In the genomic region with DNA sequence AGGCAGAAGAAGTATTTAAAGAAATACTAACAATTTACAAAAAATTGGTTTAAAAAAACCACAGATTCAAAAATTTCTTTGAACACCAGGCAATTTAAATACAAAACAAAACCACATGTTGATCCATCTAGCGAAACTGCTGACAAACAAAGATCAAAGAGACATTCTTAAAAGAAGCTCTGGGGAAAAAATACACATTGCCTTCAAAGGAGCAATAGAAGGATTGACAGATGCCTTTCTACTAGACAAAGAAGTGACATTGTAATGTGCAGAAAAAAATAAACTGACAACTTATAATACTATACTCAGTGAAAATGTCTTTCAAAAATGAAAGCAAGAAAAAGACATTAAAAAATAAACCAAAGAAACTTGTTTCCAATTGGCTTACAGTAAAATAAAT, we compare ENCODE assay signal across 19 cellular contexts. TPM values are rescaled to one million over a fixed set of nuclear protein-coding genes. Genes with fewer than 3 reads are reported as not detected.
DNase-seq lines count a peak whose midpoint lies in the region; ATAC-seq and TF ChIP-seq lines count a peak whose summit lies in the region.
"Had no signal": no experiment of that assay in that cellular context is flagged by ENCODE, and none has a peak within 500 bp of the region (broad histone marks: within the 10 kb centered on the region; RNA-seq: fewer than 3 reads in every experiment).

No MANE protein-coding gene starts in this region.

- H3K27ac ChIP-seq in adrenal gland, result no peak overlapping the region
- H3K27ac ChIP-seq: BLaER1 treated with 17β-estradiol and CSF1 and Interleukin-3, amounts not matched to agents 10 nM and 100 nM had no signal

- no peaks in the 10 kb centered on the region for H3K27me3 ChIP-seq in adrenal gland

- H3K4me3 ChIP-seq in adrenal gland, result no peak overlapping the region
- H3K4me3 ChIP-seq: BLaER1 treated with 17β-estradiol and CSF1 and Interleukin-3, amounts not matched to agents 10 nM and 100 nM had no signal

- H3K27me3 Mint-ChIP-seq in activated naive CD4-positive, alpha-beta T cell treated with anti-CD3 and anti-CD28 coated beads, Interleukin-2, amount 50 U/mL, for 24 hours, result peaks cover 2% of the 10 kb centered on the region
- H3K27me3 Mint-ChIP-seq in activated CD8-positive, alpha-beta T cell treated with anti-CD3 and anti-CD28 coated beads, Interleukin-2, amount 10 ng/mL, durations not matched to agents 7 days and 5 days (ENCODE audit: low read depth), result peaks cover 7% of the 10 kb centered on the region
- H3K27me3 Mint-ChIP-seq in natural killer cell treated with Interleukin-12 subunit alpha and Interleukin-12 subunit beta and Interleukin-15 and Interleukin-18, amount 100 ng/mL, for 72 hours, result no peaks in the 10 kb centered on the region

- intact Hi-C loops in adrenal gland (cut with DNase I), result no loop called here

- WGBS in adrenal gland, 4 donors, result 78 to 86% (median 83%) methylated on average over 1 of the region's 1 CpG

- peaks cover 32% of the 10 kb centered on the region for H3K4me1 Mint-ChIP-seq in activated naive CD4-positive, alpha-beta T cell treated with anti-CD3 and anti-CD28 coated beads, Interleukin-2, amount 50 U/mL, for 24 hours
- H3K4me1 Mint-ChIP-seq in activated CD8-positive, alpha-beta T cell treated with anti-CD3 and anti-CD28 coated beads, Interleukin-2, amount 10 ng/mL, durations not matched to agents 7 days and 5 days (ENCODE audit: low read depth), result peaks cover 60% of the 10 kb centered on the region
- H3K4me1 Mint-ChIP-seq in natural killer cell treated with Interleukin-12 subunit alpha and Interleukin-12 subunit beta and Interleukin-15 and Interleukin-18, amount 100 ng/mL, for 72 hours (ENCODE audit: low read depth in 2 of 2), result peaks cover 63 to 70% of the 10 kb centered on the region in 2 donors

- no peaks in the 10 kb centered on the region for H3K9me3 ChIP-seq in adrenal gland (replicated peaks in 1 of 3)

- CTCF ChIA-PET in activated CD8-positive, alpha-beta T cell treated with anti-CD3 and anti-CD28 coated beads, Interleukin-2, amount 10 ng/mL, durations not matched to agents 7 days and 5 days (lab: Charles Lee), result interaction anchor here (1.7 kb wide), 1 partner anchor 29 kb away, joined by 11 read pairs; no protein-coding TSS in a partner anchor

- no peak for DNase-seq in activated naive CD4-positive, alpha-beta T cell treated with anti-CD3 and anti-CD28 coated beads, Interleukin-2, amount 50 U/mL, for 72 hours (ENCODE audit: low spot score in 2 of 2)
- peak; percentile 16 for DNase-seq in M059J (ENCODE audit: low read depth)
- DNase-seq in activated CD8-positive, alpha-beta T cell treated with anti-CD3 and anti-CD28 coated beads, Interleukin-2, amount 10 ng/mL, durations not matched to agents 7 days and 5 days, result no peak
- DNase-seq in natural killer cell treated with Interleukin-12 subunit alpha and Interleukin-12 subunit beta and Interleukin-15 and Interleukin-18, amount 100 ng/mL, for 72 hours (ENCODE audit: low spot score), result no peak
- DNase-seq in adrenal gland, result no peak
- DNase-seq: CD8-positive, alpha-beta T cell; DMS53; HFFc6; Kasumi-1; NCI-H1092 treated with DMSO at 0.1 percent for 48 hours; NCI-H2227 treated with DMSO at 0.1 percent for 48 hours; NCI-H524; NCI-H82; SHP77 treated with DMSO at 0.1 percent for 48 hours; SK-N-SH had no signal

- H3K36me3 ChIP-seq in adrenal gland (replicated peaks in 1 of 2), result no peaks in the 10 kb centered on the region
- H3K36me3 ChIP-seq: BLaER1 treated with 17β-estradiol and CSF1 and Interleukin-3, amounts not matched to agents 10 nM and 100 nM had no signal

- H3K9me3 Mint-ChIP-seq in activated naive CD4-positive, alpha-beta T cell treated with anti-CD3 and anti-CD28 coated beads, Interleukin-2, amount 50 U/mL, for 24 hours, result peaks cover 11% of the 10 kb centered on the region
- H3K9me3 Mint-ChIP-seq in activated naive CD4-positive, alpha-beta T cell treated with anti-CD3 and anti-CD28 coated beads, Interleukin-2, amount 50 U/mL, for 72 hours, result peaks cover 5 to 9% of the 10 kb centered on the region in 2 donors
- H3K9me3 Mint-ChIP-seq in activated CD8-positive, alpha-beta T cell treated with anti-CD3 and anti-CD28 coated beads, Interleukin-2, amount 10 ng/mL, durations not matched to agents 7 days and 5 days (ENCODE audit: insufficient read depth), result peaks cover 9% of the 10 kb centered on the region
- H3K9me3 Mint-ChIP-seq in natural killer cell treated with Interleukin-12 subunit alpha and Interleukin-12 subunit beta and Interleukin-15 and Interleukin-18, amount 100 ng/mL, for 72 hours, result no peaks in the 10 kb centered on the region

- no peak for TF ChIP-seq POLR2A in adrenal gland (IDR thresholded peaks at IDR 0.05)

- TF ChIP-seq CTCF in adrenal gland (IDR thresholded peaks at IDR 0.05), result no peak

- no peaks in the 10 kb centered on the region for H3K4me1 ChIP-seq in adrenal gland (replicated peaks in 1 of 2)

- no peak for ATAC-seq in activated naive CD4-positive, alpha-beta T cell treated with anti-CD3 and anti-CD28 coated beads, Interleukin-2, amount 50 U/mL, for 72 hours
- no peak for ATAC-seq in activated CD8-positive, alpha-beta T cell treated with anti-CD3 and anti-CD28 coated beads, Interleukin-2, amount 10 ng/mL, durations not matched to agents 7 days and 5 days
- no peak for ATAC-seq in natural killer cell treated with Interleukin-12 subunit alpha and Interleukin-12 subunit beta and Interleukin-15 and Interleukin-18, amount 100 ng/mL, for 72 hours
- ATAC-seq in HG02759 (IDR thresholded peaks at IDR 0.05; ENCODE audit: unreplicated experiment), result no peak
- ATAC-seq in GM18907 (IDR thresholded peaks at IDR 0.05; ENCODE audit: unreplicated experiment), result no peak
- ATAC-seq: CD8-positive, alpha-beta T cell had no signal

- peaks cover 3% of the 10 kb centered on the region for H3K36me3 Mint-ChIP-seq in activated naive CD4-positive, alpha-beta T cell treated with anti-CD3 and anti-CD28 coated beads, Interleukin-2, amount 50 U/mL, for 24 hours
- peaks cover 5 to 7% of the 10 kb centered on the region in 2 donors for H3K36me3 Mint-ChIP-seq in activated naive CD4-positive, alpha-beta T cell treated with anti-CD3 and anti-CD28 coated beads, Interleukin-2, amount 50 U/mL, for 72 hours
- peaks cover 19% of the 10 kb centered on the region for H3K36me3 Mint-ChIP-seq in activated CD8-positive, alpha-beta T cell treated with anti-CD3 and anti-CD28 coated beads, Interleukin-2, amount 10 ng/mL, durations not matched to agents 7 days and 5 days (ENCODE audit: low read depth)
- H3K36me3 Mint-ChIP-seq in natural killer cell treated with Interleukin-12 subunit alpha and Interleukin-12 subunit beta and Interleukin-15 and Interleukin-18, amount 100 ng/mL, for 72 hours, result peaks cover 9% of the 10 kb centered on the region
- H3K36me3 Mint-ChIP-seq: CD8-positive, alpha-beta T cell had no signal

- POLR2A ChIA-PET in activated CD8-positive, alpha-beta T cell treated with anti-CD3 and anti-CD28 coated beads, Interleukin-2, amount 10 ng/mL, durations not matched to agents 7 days and 5 days (lab: Charles Lee), result interaction anchor here (1.9 kb wide), 1 partner anchor 13 kb away, joined by 19 read pairs; a partner anchor contains a TSS

- H3K27ac Mint-ChIP-seq in activated naive CD4-positive, alpha-beta T cell treated with anti-CD3 and anti-CD28 coated beads, Interleukin-2, amount 50 U/mL, for 24 hours, result peak overlapping the region; percentile 52
- H3K27ac Mint-ChIP-seq in activated naive CD4-positive, alpha-beta T cell treated with anti-CD3 and anti-CD28 coated beads, Interleukin-2, amount 50 U/mL, for 72 hours, result no peak overlapping the region
- peak overlapping the region; percentile 44 for H3K27ac Mint-ChIP-seq in activated CD8-positive, alpha-beta T cell treated with anti-CD3 and anti-CD28 coated beads, Interleukin-2, amount 10 ng/mL, durations not matched to agents 7 days and 5 days
- H3K27ac Mint-ChIP-seq in natural killer cell treated with Interleukin-12 subunit alpha and Interleukin-12 subunit beta and Interleukin-15 and Interleukin-18, amount 100 ng/mL, for 72 hours, result peak overlapping the region; percentile 91 to 99
- H3K27ac Mint-ChIP-seq: CD8-positive, alpha-beta T cell; HFFc6 had no signal

- no peak overlapping the region for H3K4me3 Mint-ChIP-seq in activated naive CD4-positive, alpha-beta T cell treated with anti-CD3 and anti-CD28 coated beads, Interleukin-2, amount 50 U/mL, for 24 hours
- H3K4me3 Mint-ChIP-seq in activated CD8-positive, alpha-beta T cell treated with anti-CD3 and anti-CD28 coated beads, Interleukin-2, amount 10 ng/mL, durations not matched to agents 7 days and 5 days, result no peak overlapping the region
- peak overlapping the region; percentile 89 for H3K4me3 Mint-ChIP-seq in natural killer cell treated with Interleukin-12 subunit alpha and Interleukin-12 subunit beta and Interleukin-15 and Interleukin-18, amount 100 ng/mL, for 72 hours
- H3K4me3 Mint-ChIP-seq: CD8-positive, alpha-beta T cell; HFFc6 had no signal

RNA-seq across cellular contexts. Expression of a gene that starts 12.6 kb away (rescaled TPM):
- 10 to 100 TPM; 15.0 to 16.1 TPM for total RNA-seq in activated naive CD4-positive, alpha-beta T cell treated with anti-CD3 and anti-CD28 coated beads, Interleukin-2, amount 50 U/mL, for 72 hours
- 17.8 and 24.3 TPM in 2 replicates for total RNA-seq in M059J (2014; rRNA removed; shearing (Covaris generic))
- 10 to 100 TPM; 18.4 to 19.7 TPM for total RNA-seq in activated CD8-positive, alpha-beta T cell treated with anti-CD3 and anti-CD28 coated beads, Interleukin-2, amount 10 ng/mL, durations not matched to agents 7 days and 5 days
- total RNA-seq in natural killer cell treated with Interleukin-12 subunit alpha and Interleukin-12 subunit beta and Interleukin-15 and Interleukin-18, amount 100 ng/mL, for 72 hours, result 10 to 100 TPM; 32.4 to 34.1 TPM
- 10 to 100 TPM; 15.3 to 89.6 (median 21.3) TPM for total RNA-seq in adrenal gland
- polyA plus RNA-seq in adrenal gland, result 10 to 100 TPM in 1 of 3 donors, 1 to 10 TPM in 2; 3.6 to 50.2 (median 4.0) TPM

RNA-seq across cellular contexts. Expression of a gene that starts 51.6 kb away (rescaled TPM):
- 10 to 100 TPM; 48.0 to 51.0 TPM for total RNA-seq in activated naive CD4-positive, alpha-beta T cell treated with anti-CD3 and anti-CD28 coated beads, Interleukin-2, amount 50 U/mL, for 72 hours
- total RNA-seq in M059J (2014; rRNA removed; shearing (Covaris generic)), result 7.1 and 7.4 TPM in 2 replicates
- 10 to 100 TPM; 47.8 to 51.8 TPM for total RNA-seq in activated CD8-positive, alpha-beta T cell treated with anti-CD3 and anti-CD28 coated beads, Interleukin-2, amount 10 ng/mL, durations not matched to agents 7 days and 5 days
- 10 to 100 TPM; 44.6 to 53.5 TPM for total RNA-seq in natural killer cell treated with Interleukin-12 subunit alpha and Interleukin-12 subunit beta and Interleukin-15 and Interleukin-18, amount 100 ng/mL, for 72 hours
- 10 to 100 TPM in 4 of 8 donors, 1 to 10 TPM in 4; 1.9 to 16.9 (median 9.1) TPM for total RNA-seq in adrenal gland
- 10 to 100 TPM; 11.4 to 15.4 (median 11.5) TPM for polyA plus RNA-seq in adrenal gland

Comparison
In these comparisons a context has a peak if more than half of its experiments do, and no peak if none do; other contexts are left out.
1. H3K27ac Mint-ChIP-seq: peak in activated naive CD4-positive, alpha-beta T cell treated with anti-CD3 and anti-CD28 coated beads, Interleukin-2, amount 50 U/mL, for 24 hours (single experiment), activated CD8-positive, alpha-beta T cell treated with anti-CD3 and anti-CD28 coated beads, Interleukin-2, amount 10 ng/mL, durations not matched to agents 7 days and 5 days (single experiment) and natural killer cell treated with Interleukin-12 subunit alpha and Interleukin-12 subunit beta and Interleukin-15 and Interleukin-18, amount 100 ng/mL, for 72 hours (2 of 2); none in activated naive CD4-positive, alpha-beta T cell treated with anti-CD3 and anti-CD28 coated beads, Interleukin-2, amount 50 U/mL, for 72 hours (0 of 2).